9 cellular contexts compared by ENCODE assay signal in genomic region chr5:142685418-142686209, GRCh38.
A peak's percentile ranks its signal among the peaks of the same experiment; 100 is the strongest.
DNase-seq lines count a peak whose midpoint lies in the region; ATAC-seq lines count a peak whose summit lies in the region.
"Had no signal": no experiment of that assay in that cellular context is flagged by ENCODE, and none has a peak within 500 bp of the region (broad histone marks: within the 10 kb centered on the region; RNA-seq: fewer than 3 reads in every experiment).

TSS of gene FGF1 (minus strand) at chr5:142686090. CDS start at chr5:142614127, 71,963 bp downstream.

- no peaks in the 10 kb centered on the region for H3K36me3 ChIP-seq in NT2/D1 (ENCODE audit: insufficient read depth, insufficient read length, low read length)
- H3K36me3 ChIP-seq in neuron (ENCODE audit: insufficient read depth, low read length): no peaks in the 10 kb centered on the region

- H3K27me3 ChIP-seq in NT2/D1 (ENCODE audit: insufficient read depth, insufficient read length): no peaks in the 10 kb centered on the region
- H3K27me3 ChIP-seq in neuron (ENCODE audit: insufficient read depth, low read length): no peaks in the 10 kb centered on the region

- peaks cover 12% of the 10 kb centered on the region for H3K4me1 ChIP-seq in NT2/D1 (ENCODE audit: insufficient read depth, insufficient read length)
- H3K4me1 ChIP-seq in neuron (ENCODE audit: insufficient read depth, low read length): peaks cover 28% of the 10 kb centered on the region

- DNase-seq in AG08395 (ENCODE audit: low spot score): peak; percentile 58
- DNase-seq in NT2/D1 (ENCODE audit: low read depth, low spot score): no peak
- peak; percentile 45 for DNase-seq in fibroblast of peridontal ligament (ENCODE audit: extremely low read depth)
- DNase-seq in stimulated activated CD4-positive, alpha-beta T cell treated with anti-CD3 and anti-CD28 coated beads, Interleukin-4, amount 100 ng/mL, for 24 hours: no peak
- DNase-seq in D341Med (ENCODE audit: low spot score): no peak
- DNase-seq: activated naive CD8-positive, alpha-beta T cell treated with anti-CD3 and anti-CD28 coated beads, Interleukin-2, amount 10 ng/mL, durations not matched to agents 7 days and 5 days had no signal

- no peak within 1 kb of the TSS for H2AFZ ChIP-seq in neuron (ENCODE audit: low read depth, low read length)

- H3K9me3 ChIP-seq in NT2/D1 (ENCODE audit: insufficient read depth, low read length): no peaks in the 10 kb centered on the region
- H3K9me3 ChIP-seq in neuron (ENCODE audit: low read length): no peaks in the 10 kb centered on the region

- ATAC-seq in HG02588 (IDR thresholded peaks at IDR 0.05; ENCODE audit: unreplicated experiment) (no peak), GM18909 (IDR thresholded peaks at IDR 0.05; ENCODE audit: poor library complexity, unreplicated experiment) (no peak)

- no peak within 1 kb of the TSS for H3K4me3 ChIP-seq in NT2/D1 (ENCODE audit: insufficient read length, low read depth)
- H3K4me3 ChIP-seq in neuron (ENCODE audit: low read length): peak within 1 kb of the TSS; percentile 0

- H3K9ac ChIP-seq in NT2/D1 (ENCODE audit: insufficient read length, low read depth): peak within 1 kb of the TSS; percentile 36

Comparison
In these comparisons a context has a peak if more than half of its experiments do, and no peak if none do; other contexts are left out.
1. DNase-seq: peak in AG08395 (single experiment) and fibroblast of peridontal ligament (single experiment); none in NT2/D1 (single experiment), stimulated activated CD4-positive, alpha-beta T cell treated with anti-CD3 and anti-CD28 coated beads, Interleukin-4, amount 100 ng/mL, for 24 hours (single experiment) and D341Med (single experiment).